10 cellular contexts compared by ENCODE assay signal in genomic region chr5:32138839-32139493, GRCh38. TPM values are rescaled to one million over a fixed set of nuclear protein-coding genes. Genes with fewer than 3 reads are reported as not detected.
DNase-seq lines count a peak whose midpoint lies in the region; ATAC-seq and TF ChIP-seq lines count a peak whose summit lies in the region.
"Had no signal": no experiment of that assay in that cellular context is flagged by ENCODE, and none has a peak within 500 bp of the region (broad histone marks: within the 10 kb centered on the region; RNA-seq: fewer than 3 reads in every experiment).

No MANE protein-coding gene starts in this region.

- peak overlapping the region in 4 of 8 donors; percentile 24 to 51 (median 34) for H3K4me3 Mint-ChIP-seq in CD4-positive, alpha-beta memory T cell
- H3K4me3 Mint-ChIP-seq in activated naive CD8-positive, alpha-beta T cell treated with anti-CD3 and anti-CD28 coated beads, Interleukin-2, amount 50 U/mL, for 24 hours: peak overlapping the region; percentile 3
- H3K4me3 Mint-ChIP-seq in stimulated activated memory B cell treated with anti-CD40 and anti-IgM and Interleukin-4, amounts not matched to agents 10 μg/mL and 1 μg/mL and 100 μg/mL, for 72 hours: no peak overlapping the region

- peaks cover 12% of the 10 kb centered on the region for H3K4me1 ChIP-seq in CD4-positive, alpha-beta memory T cell (ENCODE audit: insufficient read depth, low read length)
- peaks cover 0 to 12% of the 10 kb centered on the region in 2 experiments; a peak in 1 of 4 replicates for H3K4me1 ChIP-seq in SK-N-SH (ENCODE audit: control insufficient read depth in 1 of 2, insufficient read depth in 2 of 2, low read depth in 1 of 2, low read length in 1 of 2)
- H3K4me1 ChIP-seq: testis had no signal

- H3K9me3 ChIP-seq in CD4-positive, alpha-beta memory T cell (ENCODE audit: control insufficient read depth in 1 of 2, low read length in 2 of 2): no peaks in the 10 kb centered on the region
- H3K9me3 ChIP-seq in SK-N-SH: no peaks in the 10 kb centered on the region
- H3K9me3 ChIP-seq: pancreas, testis had no signal

- H3K36me3 Mint-ChIP-seq in CD4-positive, alpha-beta memory T cell: peaks cover 27 to 41% of the 10 kb centered on the region in 2 donors
- H3K36me3 Mint-ChIP-seq in activated naive CD8-positive, alpha-beta T cell treated with anti-CD3 and anti-CD28 coated beads, Interleukin-2, amount 50 U/mL, for 24 hours (ENCODE audit: low read depth): peaks cover 45% of the 10 kb centered on the region
- H3K36me3 Mint-ChIP-seq in stimulated activated memory B cell treated with anti-CD40 and anti-IgM and Interleukin-4, amounts not matched to agents 10 μg/mL and 1 μg/mL and 100 μg/mL, for 72 hours: peaks cover 33% of the 10 kb centered on the region

- no peaks in the 10 kb centered on the region for H3F3A ChIP-seq in SK-N-SH (replicated peaks; ENCODE audit: insufficient read depth)

- TF ChIP-seq CTCF in SK-N-SH (IDR thresholded peaks at IDR 0.05): no peak

- peaks cover 39% of the 10 kb centered on the region for H4K20me1 ChIP-seq in SK-N-SH (ENCODE audit: insufficient read depth)

- peak; percentile 86 for ATAC-seq in activated naive CD8-positive, alpha-beta T cell treated with anti-CD3 and anti-CD28 coated beads, Interleukin-2, amount 50 U/mL, for 24 hours
- ATAC-seq in stimulated activated memory B cell treated with anti-CD40 and anti-IgM and Interleukin-4, amounts not matched to agents 10 μg/mL and 1 μg/mL and 100 μg/mL, for 72 hours: no peak
- no peak for ATAC-seq in Right ventricle myocardium inferior
- ATAC-seq: pancreas had no signal

- H3K4me3 ChIP-seq in CD4-positive, alpha-beta memory T cell (ENCODE audit: low read length in 2 of 2): no peak overlapping the region
- H3K4me3 ChIP-seq in SK-N-SH (ENCODE audit: low read depth in 2 of 2, low read length in 1 of 2): no peak overlapping the region
- H3K4me3 ChIP-seq: pancreas, testis had no signal

- no peaks in the 10 kb centered on the region for H3K27me3 Mint-ChIP-seq in CD4-positive, alpha-beta memory T cell
- H3K27me3 Mint-ChIP-seq in activated naive CD8-positive, alpha-beta T cell treated with anti-CD3 and anti-CD28 coated beads, Interleukin-2, amount 50 U/mL, for 24 hours: no peaks in the 10 kb centered on the region
- no peaks in the 10 kb centered on the region for H3K27me3 Mint-ChIP-seq in stimulated activated memory B cell treated with anti-CD40 and anti-IgM and Interleukin-4, amounts not matched to agents 10 μg/mL and 1 μg/mL and 100 μg/mL, for 72 hours

- H3K36me3 ChIP-seq in CD4-positive, alpha-beta memory T cell (ENCODE audit: insufficient read depth, low read length): peaks cover 14% of the 10 kb centered on the region
- peaks cover 16 to 53% of the 10 kb centered on the region in 2 experiments for H3K36me3 ChIP-seq in SK-N-SH (replicated peaks in 1 of 2; ENCODE audit: control insufficient read depth in 1 of 2, insufficient read depth in 2 of 2, low read length in 1 of 2)

- no peaks in the 10 kb centered on the region for H3K9me2 ChIP-seq in SK-N-SH

- WGBS in SK-N-SH (ENCODE audit: low lambda C conversion rate): 99% methylated on average over 7 of the region's 7 CpGs

- H2AFZ ChIP-seq in SK-N-SH (ENCODE audit: low read depth): no peak overlapping the region

- DNase-seq in CD4-positive, alpha-beta memory T cell: peak in 3 of 5 donors; percentile 10 to 48 (median 12)
- DNase-seq in activated CD4-positive, CD25-positive, alpha-beta regulatory T cell treated with anti-CD3 and anti-CD28 coated beads, Interleukin-2, amount 50 U/mL, for 72 hours: peak; percentile 43
- peak; percentile 76 for DNase-seq in activated naive CD8-positive, alpha-beta T cell treated with anti-CD3 and anti-CD28 coated beads, Interleukin-2, amount 50 U/mL, for 24 hours
- DNase-seq in stimulated activated CD4-positive, alpha-beta T cell treated with anti-CD3 and anti-CD28 coated beads, Interleukin-15, amount 100 ng/mL, for 48 hours (ENCODE audit: low read depth in 2 of 2): peak; percentile 60 to 78
- no peak for DNase-seq in Right ventricle myocardium inferior (ENCODE audit: missing footprints)
- no peak for DNase-seq in 8988T
- no peak for DNase-seq in SK-N-SH
- DNase-seq: pancreas, testis had no signal

- H3K9ac ChIP-seq in SK-N-SH: no peak overlapping the region

- H3K27ac Mint-ChIP-seq in CD4-positive, alpha-beta memory T cell: peak overlapping the region in 5 of 7 donors; percentile 52 to 61 (median 53)
- H3K27ac Mint-ChIP-seq in activated naive CD8-positive, alpha-beta T cell treated with anti-CD3 and anti-CD28 coated beads, Interleukin-2, amount 50 U/mL, for 24 hours: peak overlapping the region; percentile 82
- H3K27ac Mint-ChIP-seq in stimulated activated memory B cell treated with anti-CD40 and anti-IgM and Interleukin-4, amounts not matched to agents 10 μg/mL and 1 μg/mL and 100 μg/mL, for 72 hours: no peak overlapping the region

- CTCF ChIA-PET in CD4-positive, alpha-beta memory T cell (lab: Charles Lee; ENCODE audit: partially characterized antibody): no interaction called here
- CTCF ChIA-PET in SK-N-SH (lab: Yijun Ruan, JAX): interaction anchor here (0.6 to 1.7 kb wide), 4 partner anchors 32 to 258 kb away, joined by 3 to 4 read pairs (median 3); no protein-coding TSS in a partner anchor

- peaks cover 23 to 35% (median 30%) of the 10 kb centered on the region in 4 donors for H3K4me1 Mint-ChIP-seq in CD4-positive, alpha-beta memory T cell
- H3K4me1 Mint-ChIP-seq in activated naive CD8-positive, alpha-beta T cell treated with anti-CD3 and anti-CD28 coated beads, Interleukin-2, amount 50 U/mL, for 24 hours: peaks cover 30% of the 10 kb centered on the region
- H3K4me1 Mint-ChIP-seq in stimulated activated memory B cell treated with anti-CD40 and anti-IgM and Interleukin-4, amounts not matched to agents 10 μg/mL and 1 μg/mL and 100 μg/mL, for 72 hours: peaks cover 18% of the 10 kb centered on the region

- H3K27me3 ChIP-seq in CD4-positive, alpha-beta memory T cell (ENCODE audit: insufficient read depth, low read length): no peaks in the 10 kb centered on the region
- H3K27me3 ChIP-seq in SK-N-SH (ENCODE audit: insufficient read depth): no peaks in the 10 kb centered on the region
- H3K27me3 ChIP-seq: pancreas, testis had no signal

- H3K4me2 ChIP-seq in SK-N-SH: no peak overlapping the region

- intact Hi-C loops in CD4-positive, alpha-beta memory T cell (cut with micrococcal nuclease): no loop called here
- intact Hi-C loops in Right ventricle myocardium inferior (cut with DNase I): no loop called here

- TF ChIP-seq RAD21 in SK-N-SH (IDR thresholded peaks at IDR 0.05; ENCODE audit: low read length): no peak

- POLR2A ChIA-PET in CD4-positive, alpha-beta memory T cell (lab: Charles Lee; ENCODE audit: partially characterized antibody): interaction anchor here (1.6 kb wide), 1 partner anchor 35 kb away, joined by 4 read pairs; the partner anchor contains the start of gene GOLPH3
- POLR2A ChIA-PET in SK-N-SH (lab: Yijun Ruan, JAX): no interaction called here

- peaks cover 79% of the 10 kb centered on the region for H3K79me2 ChIP-seq in SK-N-SH (ENCODE audit: insufficient read depth)

- H3K27ac ChIP-seq in CD4-positive, alpha-beta memory T cell (ENCODE audit: low read depth, low read length): no peak overlapping the region
- H3K27ac ChIP-seq in SK-N-SH (ENCODE audit: low read depth in 2 of 2, low read length in 1 of 2): no peak overlapping the region
- H3K27ac ChIP-seq: pancreas, testis had no signal

- H3K9me3 Mint-ChIP-seq in CD4-positive, alpha-beta memory T cell: no peaks in the 10 kb centered on the region
- no peaks in the 10 kb centered on the region for H3K9me3 Mint-ChIP-seq in activated naive CD8-positive, alpha-beta T cell treated with anti-CD3 and anti-CD28 coated beads, Interleukin-2, amount 50 U/mL, for 24 hours
- no peaks in the 10 kb centered on the region for H3K9me3 Mint-ChIP-seq in stimulated activated memory B cell treated with anti-CD40 and anti-IgM and Interleukin-4, amounts not matched to agents 10 μg/mL and 1 μg/mL and 100 μg/mL, for 72 hours

- no peak for TF ChIP-seq EP300 in SK-N-SH (IDR thresholded peaks at IDR 0.05; ENCODE audit: borderline replicate concordance in 1 of 2, low read depth in 1 of 2, low read length in 1 of 2)

TF ChIP-seq in SK-N-SH, 30 proteins besides CTCF, POLR2A, EP300 and RAD21 (continues in another document):
- TF ChIP-seq REST (IDR thresholded peaks at IDR 0.05; ENCODE audit: low read depth, low read length) (no peak), ELF1 (IDR thresholded peaks at IDR 0.05) (no peak), TAF1 (IDR thresholded peaks at IDR 0.05; ENCODE audit: borderline replicate concordance, low read depth, low read length) (no peak), TEAD4 (IDR thresholded peaks at IDR 0.05; ENCODE audit: borderline replicate concordance, insufficient read depth) (no peak), FOSL2 (IDR thresholded peaks at IDR 0.05; ENCODE audit: borderline replicate concordance, low read depth) (no peak), MEF2A (IDR thresholded peaks at IDR 0.05; ENCODE audit: borderline replicate concordance, low read depth) (no peak)

RNA-seq across cellular contexts. Expression of gene GOLPH3, which starts 35.2 kb away (rescaled TPM):
- total RNA-seq in CD4-positive, alpha-beta memory T cell: 10 to 100 TPM; 67.4 to 74.5 TPM
- 100 to 1,000 TPM in 1 of 2 donors, 10 to 100 TPM in 1; 98.0 to 107 TPM for polyA plus RNA-seq in CD4-positive, alpha-beta memory T cell
- total RNA-seq in Right ventricle myocardium inferior: 42.3 TPM
- polyA plus RNA-seq in SK-N-SH (2012; rRNA removed): 25.5 and 30.7 TPM in 2 replicates
- 38.4 and 38.5 TPM in 2 replicates for polyA plus RNA-seq in SK-N-SH (2012; cell fraction: cytosol; rRNA removed)
- 13.7 and 19.2 TPM in 2 replicates for polyA plus RNA-seq in SK-N-SH (2012; cell fraction: nucleus; rRNA removed)

Comparison
In these comparisons a context has a peak if more than half of its experiments do, and no peak if none do; other contexts are left out.
1. DNase-seq: peak in CD4-positive, alpha-beta memory T cell (3 of 5), activated CD4-positive, CD25-positive, alpha-beta regulatory T cell treated with anti-CD3 and anti-CD28 coated beads, Interleukin-2, amount 50 U/mL, for 72 hours (single experiment), activated naive CD8-positive, alpha-beta T cell treated with anti-CD3 and anti-CD28 coated beads, Interleukin-2, amount 50 U/mL, for 24 hours (single experiment) and stimulated activated CD4-positive, alpha-beta T cell treated with anti-CD3 and anti-CD28 coated beads, Interleukin-15, amount 100 ng/mL, for 48 hours (2 of 2); none in Right ventricle myocardium inferior (single experiment), 8988T (single experiment) and SK-N-SH (single experiment).